14 cellular contexts compared by ENCODE assay signal in the genomic region with DNA sequence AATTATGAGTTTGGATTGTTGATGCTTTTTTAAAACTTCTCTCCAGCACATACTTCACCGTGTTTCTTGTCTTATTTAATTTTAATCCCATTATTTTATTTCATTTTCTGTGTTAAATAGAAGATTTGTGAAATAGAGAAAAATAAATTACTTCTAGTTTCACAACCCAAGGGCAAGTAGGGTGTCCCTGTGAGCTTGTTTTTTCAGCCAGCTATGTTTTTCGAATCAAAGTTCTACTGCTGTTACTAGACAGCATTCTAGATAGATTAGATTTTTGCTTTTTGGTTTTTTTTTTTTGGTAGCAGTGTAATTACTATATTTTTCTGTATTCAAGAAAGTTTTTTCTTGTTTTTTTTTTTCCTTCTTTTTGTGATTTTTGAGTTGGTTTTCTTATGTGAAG. TPM values are rescaled to one million over a fixed set of nuclear protein-coding genes. Genes with fewer than 3 reads are reported as not detected.
A peak's percentile ranks its signal among the peaks of the same experiment; 100 is the strongest.
DNase-seq lines count a peak whose midpoint lies in the region; ATAC-seq, FAIRE-seq and TF ChIP-seq lines count a peak whose summit lies in the region.
"Had no signal": no experiment of that assay in that cellular context is flagged by ENCODE, and none has a peak within 500 bp of the region (broad histone marks: within the 10 kb centered on the region; RNA-seq: fewer than 3 reads in every experiment).

No MANE protein-coding gene starts in this region.

- H3K27ac ChIP-seq in MM.1S (ENCODE audit: low read length) (no peak overlapping the region), kidney (ENCODE audit: low read depth in 2 of 2, low read length in 2 of 2) (no peak overlapping the region), pancreas (no peak overlapping the region)
- H3K27ac ChIP-seq: BLaER1 treated with 17β-estradiol and CSF1 and Interleukin-3, amounts not matched to agents 10 nM and 100 nM had no signal

- ATAC-seq in pancreas (no peak), GM21619 (IDR thresholded peaks at IDR 0.05; ENCODE audit: unreplicated experiment) (no peak)
- ATAC-seq: HCT116 had no signal

- peaks cover 51% of the 10 kb centered on the region for H3K79me2 ChIP-seq in MM.1S (ENCODE audit: low read length)

- H2AFZ ChIP-seq in MM.1S (ENCODE audit: low read length), result no peak overlapping the region

- 64 to 77% methylated on average over 2 of the region's 2 CpGs for WGBS in pancreas, 2 donors

- FAIRE-seq in GM19239 (lab: Jason Lieb, UNC), result peak; percentile 11
- peak; percentile 68 for FAIRE-seq in kidney (lab: Jason Lieb, UNC)
- FAIRE-seq in pancreas (lab: Jason Lieb, UNC), result peak; percentile 81
- FAIRE-seq: H54 had no signal

- DNase-seq in GM19239 (ENCODE audit: insufficient read length, low spot score), result no peak
- no peak for DNase-seq in MM.1S
- DNase-seq in kidney, result no peak
- no peak for DNase-seq in pancreas
- no peak for DNase-seq in T-helper 1 cell
- no peak for DNase-seq in DMS 273 (lab: John Stamatoyannopoulos, UW; ENCODE audit: unreplicated experiment)
- no peak for DNase-seq in foreskin fibroblast
- DNase-seq: ACHN; CD4-positive, CD25-positive, alpha-beta regulatory T cell; DMS 273 treated with DMSO at 0.1 percent for 48 hours had no signal

- H3K36me3 ChIP-seq in MM.1S (replicated peaks; ENCODE audit: insufficient read depth, low read length) (0 out of 2 replicates have a peak, but pooled peaks cover 3% of the 10 kb centered on the region), kidney (ENCODE audit: control insufficient read depth in 1 of 2, insufficient read depth in 2 of 2, low read length in 2 of 2) (no peaks in the 10 kb centered on the region), pancreas (no peaks in the 10 kb centered on the region)

- H4K20me1 ChIP-seq in MM.1S (ENCODE audit: insufficient read depth, low read length), result peaks cover 5% of the 10 kb centered on the region

- peaks cover 44% of the 10 kb centered on the region for H3K4me1 ChIP-seq in MM.1S (ENCODE audit: low read length)
- H3K4me1 ChIP-seq in kidney (ENCODE audit: control insufficient read depth in 1 of 2, insufficient read depth in 1 of 2, low read depth in 1 of 2, low read length in 2 of 2), result no peaks in the 10 kb centered on the region
- H3K4me1 ChIP-seq in pancreas, result peaks cover 11 to 18% (median 16%) of the 10 kb centered on the region in 3 donors

- H3K9me2 ChIP-seq in MM.1S (replicated peaks; ENCODE audit: insufficient read depth, low read length), result no peaks in the 10 kb centered on the region

- TF ChIP-seq CTCF in MM.1S (IDR thresholded peaks at IDR 0.05; ENCODE audit: low read length) (no peak), kidney (IDR thresholded peaks at IDR 0.05; ENCODE audit: borderline replicate concordance, extremely low read depth, insufficient read depth) (no peak), pancreas (IDR thresholded peaks at IDR 0.05) (no peak), foreskin fibroblast (IDR thresholded peaks at IDR 0.05; ENCODE audit: low read depth, low read length) (no peak)

- H3K27me3 ChIP-seq in MM.1S (replicated peaks; ENCODE audit: insufficient read depth, low read length) (no peaks in the 10 kb centered on the region), pancreas (no peaks in the 10 kb centered on the region)
- H3K27me3 ChIP-seq: BLaER1 treated with 17β-estradiol and CSF1 and Interleukin-3, amounts not matched to agents 10 nM and 100 nM had no signal

- no peaks in the 10 kb centered on the region for H3K9me3 ChIP-seq in MM.1S (replicated peaks; ENCODE audit: insufficient read depth, low read length)
- no peaks in the 10 kb centered on the region for H3K9me3 ChIP-seq in kidney (ENCODE audit: control insufficient read depth in 1 of 2, low read length in 2 of 2)
- no peaks in the 10 kb centered on the region for H3K9me3 ChIP-seq in pancreas
- H3K9me3 ChIP-seq: BLaER1 treated with 17β-estradiol and CSF1 and Interleukin-3, amounts not matched to agents 10 nM and 100 nM had no signal

- 0 out of 2 replicates have a peak overlapping the region, but pooled peaks have one; percentile 16 for H3K4me2 ChIP-seq in MM.1S (ENCODE audit: low read depth, low read length)

- H3K4me3 ChIP-seq in MM.1S (ENCODE audit: low read length), result no peak overlapping the region
- no peak overlapping the region for H3K4me3 ChIP-seq in kidney (ENCODE audit: low read length in 2 of 2)
- no peak overlapping the region for H3K4me3 ChIP-seq in pancreas
- H3K4me3 ChIP-seq in foreskin fibroblast (ENCODE audit: low read depth in 1 of 2, low read length in 2 of 2), result no peak overlapping the region
- H3K4me3 ChIP-seq: BLaER1 treated with 17β-estradiol and CSF1 and Interleukin-3, amounts not matched to agents 10 nM and 100 nM had no signal

- H3F3A ChIP-seq in MM.1S (ENCODE audit: insufficient read depth, low read length), result peaks cover 15% of the 10 kb centered on the region

- H3K9ac ChIP-seq in MM.1S (ENCODE audit: low read length) (no peak overlapping the region), kidney (ENCODE audit: low read length in 2 of 2) (no peak overlapping the region)
- H3K9ac ChIP-seq: BLaER1 treated with 17β-estradiol and CSF1 and Interleukin-3, amounts not matched to agents 10 nM and 100 nM had no signal

- intact Hi-C loops in kidney (cut with DNase I), result no loop called here
- intact Hi-C loops in pancreas (cut with DNase I), result no loop called here

RNA-seq across cellular contexts. Expression of a gene that starts 59.9 kb away (rescaled TPM):
- total RNA-seq in kidney (77.6 TPM), pancreas (10 to 100 TPM; 17.6 to 50.2 (median 26.8) TPM)
- polyA plus RNA-seq in kidney (ENCODE audit: insufficient read depth, low read depth, low replicate concordance) (28.5 TPM), pancreas (10 to 100 TPM; 19.5 to 27.1 TPM)
